In the genomic region with DNA sequence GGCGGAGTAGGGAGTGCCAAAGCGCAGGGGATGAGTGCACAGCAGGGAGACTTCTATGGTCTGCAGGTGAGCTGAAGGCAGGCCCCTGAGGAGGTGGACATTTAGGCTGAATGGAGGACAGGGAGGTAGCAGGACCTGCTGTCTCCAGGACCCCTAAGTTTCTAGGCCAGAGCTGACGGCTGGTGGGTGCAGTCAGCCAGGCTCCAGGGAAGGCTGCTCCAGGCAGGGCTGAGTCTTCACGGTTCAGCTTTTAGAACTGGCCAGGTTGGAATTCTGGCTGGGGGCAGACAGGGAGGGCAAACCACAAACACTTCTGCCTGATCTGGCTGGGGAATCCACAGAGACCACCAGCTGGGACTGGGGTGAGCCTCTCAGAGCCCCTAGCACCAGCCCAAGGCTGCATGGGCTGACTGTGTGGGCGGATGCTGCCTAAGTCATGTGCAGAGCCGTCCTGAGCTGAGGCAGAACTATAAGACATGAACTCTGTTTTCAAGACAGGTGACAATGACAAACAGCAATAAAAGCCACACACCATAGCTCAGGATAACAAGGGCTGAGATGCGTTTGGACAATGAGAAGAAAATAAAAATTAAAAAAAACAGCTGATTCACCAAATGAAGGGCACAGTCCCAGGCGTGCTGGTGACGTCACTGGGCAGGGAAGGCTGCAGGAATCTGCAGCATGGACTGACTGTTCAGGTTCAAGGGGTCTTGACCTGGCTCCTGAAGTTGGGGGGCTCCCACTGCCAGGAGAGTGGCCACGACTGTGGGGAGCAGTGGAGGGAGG, we compare ENCODE assay signal across 8 cellular contexts. TPM values are rescaled to one million over a fixed set of nuclear protein-coding genes. Genes with fewer than 3 reads are reported as not detected.
DNase-seq lines count a peak whose midpoint lies in the region; ATAC-seq and TF ChIP-seq lines count a peak whose summit lies in the region.

No MANE protein-coding gene starts in this region.

- no peak for TF ChIP-seq RAD21 in Ishikawa (IDR thresholded peaks at IDR 0.05; ENCODE audit: low read depth)

- no peak for TF ChIP-seq EP300 in Ishikawa (IDR thresholded peaks at IDR 0.05; ENCODE audit: borderline replicate concordance)

- peak overlapping the region; percentile 94 to 97 for H3K27ac ChIP-seq in uterus

- intact Hi-C loops in uterus (cut with DNase I; ENCODE audit: low total_unique reads), result no loop called here

- no peaks in the 10 kb centered on the region for H3K27me3 ChIP-seq in uterus

- no peak for TF ChIP-seq POLR2A in uterus (IDR thresholded peaks at IDR 0.05)

- TF ChIP-seq CTCF in AG10803 (conservative IDR thresholded peaks at IDR 0.05; ENCODE audit: low read length), result no peak
- no peak for TF ChIP-seq CTCF in choroid plexus epithelial cell (conservative IDR thresholded peaks at IDR 0.05; ENCODE audit: low read depth, low read length)
- no peak for TF ChIP-seq CTCF in uterus (IDR thresholded peaks at IDR 0.05)
- TF ChIP-seq CTCF in GM10266 (IDR thresholded peaks at IDR 0.05; ENCODE audit: control insufficient read depth, insufficient read depth, low read depth, missing control alignments), result no peak

- no peaks in the 10 kb centered on the region for H3K36me3 ChIP-seq in uterus

- no peak for ATAC-seq in GM18519 (IDR thresholded peaks at IDR 0.05; ENCODE audit: low FRiP score, unreplicated experiment)

- DNase-seq in AG10803 (ENCODE audit: low read depth) (peak; percentile 73), choroid plexus epithelial cell (ENCODE audit: low read depth) (peak; percentile 85), mesenteric fat pad (ENCODE audit: low spot score) (peak; percentile 89), uterus (peak; percentile 74 to 85), cerebellum (ENCODE audit: low spot score) (no peak), GM10266 (ENCODE audit: extremely low spot score) (no peak)

- H3K4me1 ChIP-seq in uterus, result peaks cover 58 to 64% of the 10 kb centered on the region in 2 donors

- H3K9me3 ChIP-seq in uterus, result no peaks in the 10 kb centered on the region

- H3K4me3 ChIP-seq in AG10803 (ENCODE audit: low read length) (peak overlapping the region; percentile 51), choroid plexus epithelial cell (ENCODE audit: low read depth, low read length) (peak overlapping the region; percentile 1), uterus (peak overlapping the region in 1 of 2 donors; percentile 18)

TF ChIP-seq in Ishikawa, 13 proteins besides CTCF, POLR2A, EP300 and RAD21:
- TF ChIP-seq EGR1 (IDR thresholded peaks at IDR 0.05) (peak; percentile 91), CREB1 (IDR thresholded peaks at IDR 0.05; ENCODE audit: low read depth) (peak; percentile 51), TEAD4 (IDR thresholded peaks at IDR 0.05) (peak; percentile 14; the same call in 1 of the 2 replicates)
- TF ChIP-seq, protein P1, sequence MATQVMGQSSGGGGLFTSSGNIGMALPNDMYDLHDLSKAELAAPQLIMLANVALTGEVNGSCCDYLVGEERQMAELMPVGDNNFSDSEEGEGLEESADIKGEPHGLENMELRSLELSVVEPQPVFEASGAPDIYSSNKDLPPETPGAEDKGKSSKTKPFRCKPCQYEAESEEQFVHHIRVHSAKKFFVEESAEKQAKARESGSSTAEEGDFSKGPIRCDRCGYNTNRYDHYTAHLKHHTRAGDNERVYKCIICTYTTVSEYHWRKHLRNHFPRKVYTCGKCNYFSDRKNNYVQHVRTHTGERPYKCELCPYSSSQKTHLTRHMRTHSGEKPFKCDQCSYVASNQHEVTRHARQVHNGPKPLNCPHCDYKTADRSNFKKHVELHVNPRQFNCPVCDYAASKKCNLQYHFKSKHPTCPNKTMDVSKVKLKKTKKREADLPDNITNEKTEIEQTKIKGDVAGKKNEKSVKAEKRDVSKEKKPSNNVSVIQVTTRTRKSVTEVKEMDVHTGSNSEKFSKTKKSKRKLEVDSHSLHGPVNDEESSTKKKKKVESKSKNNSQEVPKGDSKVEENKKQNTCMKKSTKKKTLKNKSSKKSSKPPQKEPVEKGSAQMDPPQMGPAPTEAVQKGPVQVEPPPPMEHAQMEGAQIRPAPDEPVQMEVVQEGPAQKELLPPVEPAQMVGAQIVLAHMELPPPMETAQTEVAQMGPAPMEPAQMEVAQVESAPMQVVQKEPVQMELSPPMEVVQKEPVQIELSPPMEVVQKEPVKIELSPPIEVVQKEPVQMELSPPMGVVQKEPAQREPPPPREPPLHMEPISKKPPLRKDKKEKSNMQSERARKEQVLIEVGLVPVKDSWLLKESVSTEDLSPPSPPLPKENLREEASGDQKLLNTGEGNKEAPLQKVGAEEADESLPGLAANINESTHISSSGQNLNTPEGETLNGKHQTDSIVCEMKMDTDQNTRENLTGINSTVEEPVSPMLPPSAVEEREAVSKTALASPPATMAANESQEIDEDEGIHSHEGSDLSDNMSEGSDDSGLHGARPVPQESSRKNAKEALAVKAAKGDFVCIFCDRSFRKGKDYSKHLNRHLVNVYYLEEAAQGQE (IDR thresholded peaks at IDR 0.05; ENCODE audit: low read depth), result no peak
- TF ChIP-seq, protein P2, sequence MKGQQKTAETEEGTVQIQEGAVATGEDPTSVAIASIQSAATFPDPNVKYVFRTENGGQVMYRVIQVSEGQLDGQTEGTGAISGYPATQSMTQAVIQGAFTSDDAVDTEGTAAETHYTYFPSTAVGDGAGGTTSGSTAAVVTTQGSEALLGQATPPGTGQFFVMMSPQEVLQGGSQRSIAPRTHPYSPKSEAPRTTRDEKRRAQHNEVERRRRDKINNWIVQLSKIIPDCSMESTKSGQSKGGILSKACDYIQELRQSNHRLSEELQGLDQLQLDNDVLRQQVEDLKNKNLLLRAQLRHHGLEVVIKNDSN (IDR thresholded peaks at IDR 0.05), result peak; percentile 26

RNA-seq across cellular contexts. Expression of a gene that starts 10.4 kb away (rescaled TPM):
- total RNA-seq in mesenteric fat pad (11,495 TPM), uterus (over 10,000 TPM in 3 of 4 donors, 1,000 to 10,000 TPM in 1; 6,732 to 19,335 (median 13,886) TPM), cerebellum (17,703 TPM)

RNA-seq across cellular contexts. Expression of a gene that starts 36.4 kb away (rescaled TPM):
- total RNA-seq in mesenteric fat pad (87.0 TPM), uterus (100 to 1,000 TPM in 1 of 4 donors, 10 to 100 TPM in 3; 28.8 to 101 (median 70.1) TPM), cerebellum (30.7 TPM)

Comparison
In these comparisons a context has a peak if more than half of its experiments do, and no peak if none do; other contexts are left out.
1. DNase-seq: peak in AG10803 (single experiment), choroid plexus epithelial cell (single experiment), mesenteric fat pad (single experiment) and uterus (2 of 2); none in cerebellum (single experiment) and GM10266 (single experiment).